ENCODE assay signal across 20 cellular contexts in genomic region chr16:73405851-73406250, GRCh38.
"Had no signal": no experiment of that assay in that cellular context is flagged by ENCODE, and none has a peak within 500 bp of the region (broad histone marks: within the 10 kb centered on the region; RNA-seq: fewer than 3 reads in every experiment).

No MANE protein-coding gene starts in this region.

- H3K36me3 Mint-ChIP-seq: activated naive CD8-positive, alpha-beta T cell treated with anti-CD3 and anti-CD28 coated beads, Interleukin-2, amount 10 ng/mL, durations not matched to agents 7 days and 5 days; immature natural killer cell; naive B cell had no signal

- H3K27me3 Mint-ChIP-seq: activated CD4-positive, alpha-beta T cell treated with anti-CD3 and anti-CD28 coated beads, Interleukin-2, amount 10 ng/mL, durations not matched to agents 24 days and 14 days; activated CD8-positive, alpha-beta T cell treated with anti-CD3 and anti-CD28 coated beads for 36 hours; activated naive CD8-positive, alpha-beta T cell treated with anti-CD3 and anti-CD28 coated beads, Interleukin-2, amount 10 ng/mL, durations not matched to agents 7 days and 5 days; activated T-cell treated with anti-CD3 and anti-CD28 coated beads, Interleukin-2, amount 50 U/mL, for 24 hours; stimulated activated naive CD8-positive, alpha-beta T cell treated with anti-CD3 and anti-CD28 coated beads, Interleukin-15, Interleukin-2, amounts not matched to agents 100 ng/mL and 50 ng/mL, for 24 hours had no signal

- H3K4me3 Mint-ChIP-seq: activated CD4-positive, alpha-beta T cell treated with anti-CD3 and anti-CD28 coated beads, Interleukin-2, amount 10 ng/mL, durations not matched to agents 24 days and 14 days; activated CD8-positive, alpha-beta T cell treated with anti-CD3 and anti-CD28 coated beads for 36 hours; activated naive CD8-positive, alpha-beta T cell treated with anti-CD3 and anti-CD28 coated beads, Interleukin-2, amount 10 ng/mL, durations not matched to agents 7 days and 5 days; activated T-cell treated with anti-CD3 and anti-CD28 coated beads, Interleukin-2, amount 50 U/mL, for 24 hours; immature natural killer cell; naive B cell; neural crest cell; stimulated activated naive CD8-positive, alpha-beta T cell treated with anti-CD3 and anti-CD28 coated beads, Interleukin-15, Interleukin-2, amounts not matched to agents 100 ng/mL and 50 ng/mL, for 24 hours had no signal

- H3K27ac Mint-ChIP-seq: activated CD4-positive, alpha-beta T cell treated with anti-CD3 and anti-CD28 coated beads, Interleukin-2, amount 10 ng/mL, durations not matched to agents 24 days and 14 days; activated CD8-positive, alpha-beta T cell treated with anti-CD3 and anti-CD28 coated beads for 36 hours; activated naive CD8-positive, alpha-beta T cell treated with anti-CD3 and anti-CD28 coated beads, Interleukin-2, amount 10 ng/mL, durations not matched to agents 7 days and 5 days; activated T-cell treated with anti-CD3 and anti-CD28 coated beads, Interleukin-2, amount 50 U/mL, for 24 hours; activated T-helper 2 cell treated with anti-CD3 and anti-CD28 coated beads, Interferon-gamma antibody, Interleukin-2, Interleukin-4, amounts not matched to agents 10 μg/mL and 5 μg/mL and 100 μg/mL, durations not matched to agents 14 hours and 24 hours and 36 hours; immature natural killer cell; naive B cell; progenitor cell of endocrine pancreas; stimulated activated naive CD8-positive, alpha-beta T cell treated with anti-CD3 and anti-CD28 coated beads, Interleukin-15, Interleukin-2, amounts not matched to agents 100 ng/mL and 50 ng/mL, for 24 hours had no signal

- H3K9me3 Mint-ChIP-seq: activated CD4-positive, alpha-beta T cell treated with anti-CD3 and anti-CD28 coated beads, Interleukin-2, amount 10 ng/mL, durations not matched to agents 24 days and 14 days; activated CD8-positive, alpha-beta T cell treated with anti-CD3 and anti-CD28 coated beads for 36 hours; activated T-helper 2 cell treated with anti-CD3 and anti-CD28 coated beads, Interferon-gamma antibody, Interleukin-2, Interleukin-4, amounts not matched to agents 10 μg/mL and 5 μg/mL and 100 μg/mL, durations not matched to agents 14 hours and 24 hours and 36 hours; naive B cell; stimulated activated naive CD8-positive, alpha-beta T cell treated with anti-CD3 and anti-CD28 coated beads, Interleukin-15, Interleukin-2, amounts not matched to agents 100 ng/mL and 50 ng/mL, for 24 hours had no signal

- H3K36me3 ChIP-seq: gastroesophageal sphincter, heart right ventricle, left ventricle myocardium inferior, transverse colon, uterus had no signal

- DNase-seq: activated CD4-positive, alpha-beta T cell treated with anti-CD3 and anti-CD28 coated beads, Interleukin-2, amount 10 ng/mL, durations not matched to agents 24 days and 14 days; activated CD8-positive, alpha-beta T cell treated with anti-CD3 and anti-CD28 coated beads for 36 hours; activated naive CD4-positive, alpha-beta T cell treated with Interleukin-2 at 50 U/mL for 16 hours; activated naive CD8-positive, alpha-beta T cell treated with anti-CD3 and anti-CD28 coated beads, Interleukin-2, amount 10 ng/mL, durations not matched to agents 7 days and 5 days; activated T-cell treated with anti-CD3 and anti-CD28 coated beads, Interleukin-2, amount 50 U/mL, for 24 hours; body of pancreas; heart right ventricle; immature natural killer cell; kidney glomerular epithelial cell; left ventricle myocardium inferior; mammary epithelial cell; naive B cell; transverse colon; uterus had no signal

- H3K27me3 ChIP-seq: body of pancreas, transverse colon, uterus had no signal

- ATAC-seq: activated CD8-positive, alpha-beta T cell treated with anti-CD3 and anti-CD28 coated beads for 36 hours; body of pancreas; gastroesophageal sphincter; heart right ventricle had no signal

- H3K4me1 Mint-ChIP-seq: activated CD4-positive, alpha-beta T cell treated with anti-CD3 and anti-CD28 coated beads, Interleukin-2, amount 10 ng/mL, durations not matched to agents 24 days and 14 days; activated naive CD8-positive, alpha-beta T cell treated with anti-CD3 and anti-CD28 coated beads, Interleukin-2, amount 10 ng/mL, durations not matched to agents 7 days and 5 days; immature natural killer cell; naive B cell had no signal

- H3K27ac ChIP-seq: body of pancreas, epithelial cell of prostate, gastroesophageal sphincter, heart right ventricle, left ventricle myocardium inferior, transverse colon, uterus had no signal

- H3K4me1 ChIP-seq: body of pancreas, gastroesophageal sphincter, left ventricle myocardium inferior, transverse colon, uterus had no signal

- H3K9me3 ChIP-seq: body of pancreas, gastroesophageal sphincter, heart right ventricle, left ventricle myocardium inferior, transverse colon, uterus had no signal

- H3K4me3 ChIP-seq: body of pancreas, gastroesophageal sphincter, heart right ventricle, left ventricle myocardium inferior, transverse colon, uterus had no signal
